ENCODE assay signal across 31 cellular contexts in the genomic region with DNA sequence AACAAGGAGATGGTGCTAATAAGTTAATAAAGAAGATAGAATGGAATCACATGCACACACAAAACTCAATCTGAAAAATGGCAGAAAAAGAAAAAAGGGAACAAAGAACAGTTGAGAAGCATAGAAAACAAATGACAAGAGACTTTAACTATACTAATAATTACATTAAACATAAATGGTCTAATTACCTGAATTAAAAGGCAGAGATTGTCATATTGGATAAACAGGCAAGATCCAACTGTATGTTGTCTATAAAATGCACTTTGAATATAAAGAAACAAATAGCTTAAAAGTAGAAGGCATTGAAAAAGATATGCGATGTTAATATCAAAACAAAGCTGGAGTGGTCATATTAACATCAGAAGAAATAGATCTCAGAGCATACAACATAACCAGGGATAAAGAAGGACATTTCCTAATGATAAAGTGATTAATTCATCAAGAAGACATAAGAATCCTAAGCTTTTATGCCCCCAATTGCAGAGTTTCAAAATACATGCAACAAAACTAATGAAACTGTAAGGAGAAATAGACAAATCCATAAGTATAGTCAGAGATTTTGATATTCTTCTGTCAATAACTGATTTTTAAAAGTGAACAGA.
"Had no signal": no experiment of that assay in that cellular context is flagged by ENCODE, and none has a peak within 500 bp of the region (broad histone marks: within the 10 kb centered on the region; RNA-seq: fewer than 3 reads in every experiment).

No MANE protein-coding gene starts in this region.

- H3K9me3 ChIP-seq: adrenal gland had no signal

- H3K27me3 ChIP-seq: adrenal gland, body of pancreas, brain microvascular endothelial cell had no signal

- H3K4me1 ChIP-seq: adrenal gland, body of pancreas, breast epithelium had no signal

- DNase-seq: activated B cell treated with CpG ODN at 0.5 μM for 24 hours; activated CD4-positive, alpha-beta memory T cell treated with anti-CD3 and anti-CD28 coated beads for 36 hours; activated CD4-positive, alpha-beta T cell treated with anti-CD3 and anti-CD28 coated beads for 4 hours; activated CD4-positive, alpha-beta T cell treated with anti-CD3 and anti-CD28 coated beads, Interleukin-2, amount 10 ng/mL, durations not matched to agents 24 days and 14 days; activated CD4-positive, alpha-beta T cell treated with anti-CD3 and anti-CD28 coated beads, Interleukin-2, amount 50 U/mL, for 1 hour; activated CD4-positive, alpha-beta T cell treated with anti-CD3 and anti-CD28 coated beads, Interleukin-2, amount 50 U/mL, for 4 hours; activated CD4-positive, CD25-positive, alpha-beta regulatory T cell treated with anti-CD3 and anti-CD28 coated beads, Interleukin-2, amount 50 U/mL, for 72 hours; activated CD8-positive, alpha-beta memory T cell treated with anti-CD3 and anti-CD28 coated beads, Interleukin-2, amount 50 U/mL, for 4 hours; activated CD8-positive, alpha-beta T cell treated with anti-CD3 and anti-CD28 coated beads for 36 hours; activated effector memory CD4-positive, alpha-beta T cell treated with anti-CD3 and anti-CD28 coated beads, Interleukin-2, amount 50 U/mL, for 16 hours; activated gamma-delta T cell treated with Interleukin-2 at 50 U/mL for 16 hours; activated naive CD4-positive, alpha-beta T cell; activated naive CD4-positive, alpha-beta T cell treated with anti-CD3 and anti-CD28 coated beads, Interleukin-2, amount 10 ng/mL, durations not matched to agents 7 days and 5 days; activated naive CD8-positive, alpha-beta T cell treated with anti-CD3 and anti-CD28 coated beads for 36 hours; activated T-cell treated with anti-CD3 and anti-CD28 coated beads for 4 hours; activated T-cell treated with anti-CD3 and anti-CD28 coated beads, Interleukin-2, amount 50 U/mL, for 1 hour; activated T-cell treated with anti-CD3 and anti-CD28 coated beads, Interleukin-2, amount 50 U/mL, for 4 hours; activated T-cell treated with anti-CD3 and anti-CD28 coated beads, Interleukin-2, amount 50 U/mL, for 72 hours; adrenal gland; amniotic stem cell; aorta; body of pancreas; brain microvascular endothelial cell; central memory CD4-positive, alpha-beta T cell; T-helper 1 cell; T-helper 2 cell; T-helper 9 cell had no signal

- H3K4me3 ChIP-seq: adrenal gland, body of pancreas, breast epithelium had no signal

- H3K27ac ChIP-seq: adrenal gland, body of pancreas, brain microvascular endothelial cell, breast epithelium had no signal

- FAIRE-seq: astrocyte, TTC549 had no signal

- H3K36me3 ChIP-seq: adrenal gland, brain microvascular endothelial cell, breast epithelium had no signal

- ATAC-seq: activated CD8-positive, alpha-beta T cell treated with anti-CD3 and anti-CD28 coated beads for 36 hours; activated T-cell treated with anti-CD3 and anti-CD28 coated beads, Interleukin-2, amount 50 U/mL, for 4 hours; activated T-cell treated with anti-CD3 and anti-CD28 coated beads, Interleukin-2, amount 50 U/mL, for 72 hours; activated T-helper 17 cell treated with anti-CD3 and anti-CD28 coated beads, Interleukin-2, amount 50 U/mL, for 72 hours; body of pancreas had no signal
